ENCODE assay signal across 1 cellular context in the genomic region with DNA sequence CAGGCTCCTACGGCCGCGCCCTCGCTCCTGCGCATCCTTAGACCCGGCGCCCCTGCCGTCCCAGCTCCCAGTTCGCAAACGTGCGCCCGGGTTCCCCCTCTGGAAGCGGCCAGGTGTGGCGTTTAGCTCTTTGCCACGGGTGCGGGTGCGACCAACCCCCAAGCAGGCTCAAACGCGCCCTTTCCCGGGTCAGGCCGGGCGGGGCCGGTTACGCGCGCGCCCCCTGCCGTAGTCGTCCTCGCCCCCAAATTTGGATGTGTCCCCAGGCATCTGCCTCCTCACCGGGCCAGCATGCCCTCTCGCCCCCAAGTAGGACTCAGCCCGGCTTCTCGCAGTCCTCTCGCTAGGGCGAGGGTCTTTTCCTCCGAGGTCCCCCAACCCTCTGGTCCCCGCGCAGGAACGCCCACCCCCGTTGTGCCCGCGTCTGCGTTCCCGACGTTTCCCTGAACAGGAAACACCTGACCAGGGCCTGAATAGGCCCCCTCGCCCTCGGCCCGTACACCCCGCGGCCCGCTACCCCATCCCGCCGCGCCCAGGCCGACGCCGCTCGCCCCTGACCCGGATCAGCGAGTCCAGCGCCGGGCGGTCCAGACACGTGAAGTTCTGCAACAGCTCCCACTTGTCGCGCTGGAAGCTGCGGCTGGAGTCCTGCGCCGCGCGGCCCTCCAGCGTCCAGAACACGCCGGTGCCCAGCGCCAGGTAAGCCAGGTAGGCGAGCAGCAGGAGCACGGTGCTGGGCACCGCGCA.
TF ChIP-seq lines count a peak whose summit lies in the region.

No MANE protein-coding gene starts in this region.

TF ChIP-seq in HepG2, 621 proteins besides CTCF, POLR2A, EP300 and RAD21:
- TF ChIP-seq STAT5B (CRISPR knock-in tag; IDR thresholded peaks at IDR 0.05), result no peak
- no peak for TF ChIP-seq FIP1L1 (IDR thresholded peaks at IDR 0.05; ENCODE audit: borderline replicate concordance, insufficient read depth, low read depth, low read length)
- no peak for TF ChIP-seq ZC3H13 (CRISPR knock-in tag; IDR thresholded peaks at IDR 0.05)
- no peak for TF ChIP-seq ISX (CRISPR knock-in tag; conservative IDR thresholded peaks at IDR 0.05)
- no peak for TF ChIP-seq SRF (IDR thresholded peaks at IDR 0.05; ENCODE audit: low read depth, low read length)
- TF ChIP-seq ATF7 (IDR thresholded peaks at IDR 0.05), result no peak
- no peak for TF ChIP-seq ATF7 (CRISPR knock-in tag; IDR thresholded peaks at IDR 0.05)
- TF ChIP-seq PHF8 (CRISPR knock-in tag; IDR thresholded peaks at IDR 0.05), result no peak
- TF ChIP-seq PHF21A (CRISPR knock-in tag; IDR thresholded peaks at IDR 0.05), result no peak
- no peak for TF ChIP-seq GFI1 (CRISPR knock-in tag; IDR thresholded peaks at IDR 0.05; ENCODE audit: borderline replicate concordance)
- TF ChIP-seq, protein P1, sequence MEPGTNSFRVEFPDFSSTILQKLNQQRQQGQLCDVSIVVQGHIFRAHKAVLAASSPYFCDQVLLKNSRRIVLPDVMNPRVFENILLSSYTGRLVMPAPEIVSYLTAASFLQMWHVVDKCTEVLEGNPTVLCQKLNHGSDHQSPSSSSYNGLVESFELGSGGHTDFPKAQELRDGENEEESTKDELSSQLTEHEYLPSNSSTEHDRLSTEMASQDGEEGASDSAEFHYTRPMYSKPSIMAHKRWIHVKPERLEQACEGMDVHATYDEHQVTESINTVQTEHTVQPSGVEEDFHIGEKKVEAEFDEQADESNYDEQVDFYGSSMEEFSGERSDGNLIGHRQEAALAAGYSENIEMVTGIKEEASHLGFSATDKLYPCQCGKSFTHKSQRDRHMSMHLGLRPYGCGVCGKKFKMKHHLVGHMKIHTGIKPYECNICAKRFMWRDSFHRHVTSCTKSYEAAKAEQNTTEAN (CRISPR knock-in tag; conservative IDR thresholded peaks at IDR 0.05), result no peak
- TF ChIP-seq ZNF24 (IDR thresholded peaks at IDR 0.05), result no peak
- no peak for TF ChIP-seq ERF (CRISPR knock-in tag; IDR thresholded peaks at IDR 0.05)
- no peak for TF ChIP-seq SMARCE1 (IDR thresholded peaks at IDR 0.05; ENCODE audit: borderline replicate concordance)
- no peak for TF ChIP-seq ZFAT (CRISPR knock-in tag; conservative IDR thresholded peaks at IDR 0.05)
